ENCODE assay signal across 15 cellular contexts in the genomic region with DNA sequence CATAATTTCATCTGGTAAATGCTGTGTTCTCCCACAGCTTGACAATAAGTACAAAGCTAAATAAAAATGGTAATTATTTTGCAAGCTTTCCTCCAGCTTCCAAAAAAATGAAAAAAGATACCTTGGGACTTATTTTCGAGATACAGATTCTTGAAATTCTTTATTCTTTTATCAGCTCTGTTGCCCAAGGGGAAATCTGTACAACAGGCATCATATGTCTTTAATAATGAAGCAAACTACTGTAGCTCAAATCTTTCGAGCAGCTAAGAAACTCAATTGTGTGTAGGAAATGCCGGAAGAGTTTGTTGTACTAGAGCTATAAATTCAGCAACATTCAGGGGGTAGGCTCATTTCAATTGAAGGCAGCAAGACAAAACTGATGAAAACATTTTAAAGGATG.
DNase-seq lines count a peak whose midpoint lies in the region; TF ChIP-seq lines count a peak whose summit lies in the region.
"Had no signal": no experiment of that assay in that cellular context is flagged by ENCODE, and none has a peak within 500 bp of the region (broad histone marks: within the 10 kb centered on the region; RNA-seq: fewer than 3 reads in every experiment).

No MANE protein-coding gene starts in this region.

- H3K9ac ChIP-seq in SK-N-MC (ENCODE audit: insufficient read length), result no peak overlapping the region

- H3K36me3 Mint-ChIP-seq in Calu3 (ENCODE audit: insufficient read depth, unreplicated experiment), result no peaks in the 10 kb centered on the region
- H3K36me3 Mint-ChIP-seq: CD4-positive, alpha-beta memory T cell had no signal

- no peak overlapping the region for H3K4me3 Mint-ChIP-seq in Calu3 (ENCODE audit: low read depth, unreplicated experiment)
- H3K4me3 Mint-ChIP-seq: CD4-positive, alpha-beta memory T cell; H9 had no signal

- H3K27me3 Mint-ChIP-seq in Calu3 (ENCODE audit: unreplicated experiment), result no peaks in the 10 kb centered on the region

- H3K27me3 ChIP-seq in uterus, result no peaks in the 10 kb centered on the region
- no peaks in the 10 kb centered on the region for H3K27me3 ChIP-seq in WERI-Rb-1 (ENCODE audit: insufficient read depth, low read depth, severe bottlenecking)
- H3K27me3 ChIP-seq: BE2C had no signal

- no peaks in the 10 kb centered on the region for H3K4me1 Mint-ChIP-seq in Calu3 (ENCODE audit: low read depth, unreplicated experiment)
- H3K4me1 Mint-ChIP-seq: CD4-positive, alpha-beta memory T cell had no signal

- no peaks in the 10 kb centered on the region for H3K36me3 ChIP-seq in SK-N-MC (ENCODE audit: insufficient read depth, low read length)
- H3K36me3 ChIP-seq in uterus, result no peaks in the 10 kb centered on the region
- no peaks in the 10 kb centered on the region for H3K36me3 ChIP-seq in WERI-Rb-1
- H3K36me3 ChIP-seq: BE2C had no signal

- CTCF ChIA-PET in Calu3 (lab: Charles Lee), result no interaction called here

- intact Hi-C loops in uterus (cut with DNase I; ENCODE audit: low total_unique reads), result no loop called here
- intact Hi-C loops in Calu3 (cut with micrococcal nuclease; ENCODE audit: unreplicated experiment), result loop anchor here (10.0 kb wide), 1 partner anchor 249 kb away; no protein-coding TSS in a partner anchor

- DNase-seq in GM03348 (ENCODE audit: low spot score) (peak; percentile 5), SK-N-MC (ENCODE audit: low read depth, low spot score) (peak; percentile 47), fibroblast of gingiva (ENCODE audit: low read depth) (peak; percentile 18), uterus (no peak), Calu3 (no peak), WERI-Rb-1 (no peak), activated gamma-delta T cell treated with Interleukin-2 at 50 U/mL for 16 hours (no peak)
- DNase-seq: CD4-positive, alpha-beta memory T cell; COR-L47; DND-41; GOT3; H9 had no signal

- H3K27ac ChIP-seq in SK-N-MC (peak overlapping the region; percentile 33), uterus (no peak overlapping the region), WERI-Rb-1 (no peak overlapping the region)
- H3K27ac ChIP-seq: C4-2B, HL-60 had no signal

- no peaks in the 10 kb centered on the region for H3K4me1 ChIP-seq in uterus
- H3K4me1 ChIP-seq: BE2C had no signal

- no peak for TF ChIP-seq POLR2A in uterus (IDR thresholded peaks at IDR 0.05)

- H3K9me3 ChIP-seq in SK-N-MC (ENCODE audit: low read depth, low read length) (no peaks in the 10 kb centered on the region), uterus (no peaks in the 10 kb centered on the region), WERI-Rb-1 (ENCODE audit: severe bottlenecking) (no peaks in the 10 kb centered on the region)
- H3K9me3 ChIP-seq: BE2C had no signal

- TF ChIP-seq CTCF in uterus (IDR thresholded peaks at IDR 0.05) (no peak), Calu3 (IDR thresholded peaks at IDR 0.05; ENCODE audit: unreplicated experiment) (no peak), WERI-Rb-1 (IDR thresholded peaks at IDR 0.05; ENCODE audit: low read depth, low read length) (no peak)

- H3K9me3 Mint-ChIP-seq in Calu3 (ENCODE audit: low read depth, unreplicated experiment), result no peaks in the 10 kb centered on the region
- H3K9me3 Mint-ChIP-seq: H9 had no signal

- BruUV-seq in Calu3 (replicated peaks; lab: Mats Ljungman, UMichigan), result no TSS peak

- H3K27ac Mint-ChIP-seq in Calu3 (ENCODE audit: unreplicated experiment), result no peak overlapping the region
- H3K27ac Mint-ChIP-seq: CD4-positive, alpha-beta memory T cell; H9 had no signal

- H3K4me3 ChIP-seq in SK-N-MC, result peak overlapping the region; percentile 26
- no peak overlapping the region for H3K4me3 ChIP-seq in uterus
- no peak overlapping the region for H3K4me3 ChIP-seq in WERI-Rb-1 (ENCODE audit: low read depth, low read length)

Comparison
In these comparisons a context has a peak if more than half of its experiments do, and no peak if none do; other contexts are left out.
1. DNase-seq: peak in GM03348 (single experiment), SK-N-MC (single experiment) and fibroblast of gingiva (single experiment); none in uterus (0 of 2), Calu3 (single experiment), WERI-Rb-1 (single experiment) and activated gamma-delta T cell treated with Interleukin-2 at 50 U/mL for 16 hours (single experiment).